ENCODE assay signal across 6 cellular contexts in the genomic region with DNA sequence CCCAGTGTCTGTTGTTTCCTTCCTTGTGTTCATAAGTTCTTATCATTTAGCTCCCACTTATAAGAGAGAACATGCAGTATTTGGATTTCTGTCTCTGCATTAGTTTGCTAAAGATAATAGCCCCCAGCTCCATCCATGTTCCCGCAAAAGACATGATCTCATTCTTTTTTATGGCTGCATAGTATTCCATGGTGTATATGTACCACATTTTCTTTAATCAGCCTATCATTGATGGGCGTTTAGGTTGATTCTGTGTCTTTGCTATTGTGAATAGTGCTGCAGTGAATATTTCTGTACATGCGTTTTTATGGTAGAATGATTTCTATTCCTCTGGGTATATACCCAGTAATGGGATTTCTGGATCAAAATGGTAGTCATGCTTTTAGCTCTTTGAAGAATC. TPM values are rescaled to one million over a fixed set of nuclear protein-coding genes. Genes with fewer than 3 reads are reported as not detected.
"Had no signal": no experiment of that assay in that cellular context is flagged by ENCODE, and none has a peak within 500 bp of the region (broad histone marks: within the 10 kb centered on the region; RNA-seq: fewer than 3 reads in every experiment).

No MANE protein-coding gene starts in this region.

RNA-seq across cellular contexts. Expression of a gene that starts 32.5 kb away (rescaled TPM):
- total RNA-seq: GM23248, GM23338, H1, H4, H9, HFFc6 had no signal
- polyA plus RNA-seq: GM23248, GM23338, H1 had no signal
